In genomic region chr17:47830396-47830907, GRCh38 we compare ENCODE assay signal across 7 cellular contexts. TPM values are rescaled to one million over a fixed set of nuclear protein-coding genes. Genes with fewer than 3 reads are reported as not detected.
DNase-seq lines count a peak whose midpoint lies in the region; ATAC-seq lines count a peak whose summit lies in the region.

No MANE protein-coding gene starts in this region.

- H3K27me3 ChIP-seq in HUES6 (ENCODE audit: control insufficient read depth, insufficient read depth, low read length): no peaks in the 10 kb centered on the region

- H3K27ac ChIP-seq in HUES6 (ENCODE audit: low read depth, low read length): no peak overlapping the region

- H3K9me3 ChIP-seq in HUES6 (ENCODE audit: control insufficient read depth, insufficient read depth, low read depth, low read length) (no peaks in the 10 kb centered on the region), iPS-18c (ENCODE audit: control insufficient read depth, insufficient read depth, low read length) (no peaks in the 10 kb centered on the region)

- H3K9me3 Mint-ChIP-seq in activated T-helper 17 cell treated with anti-CD3 and anti-CD28 coated beads, Interleukin-2, amount 50 U/mL, for 72 hours: no peaks in the 10 kb centered on the region
- H3K9me3 Mint-ChIP-seq in stimulated activated naive CD8-positive, alpha-beta T cell treated with anti-CD3 and anti-CD28 coated beads, Interleukin-15, amount 100 ng/mL, for 72 hours: no peaks in the 10 kb centered on the region

- peak overlapping the region; percentile 98 for H3K4me3 Mint-ChIP-seq in activated T-helper 17 cell treated with anti-CD3 and anti-CD28 coated beads, Interleukin-2, amount 50 U/mL, for 72 hours
- H3K4me3 Mint-ChIP-seq in stimulated activated naive CD8-positive, alpha-beta T cell treated with anti-CD3 and anti-CD28 coated beads, Interleukin-15, amount 100 ng/mL, for 72 hours: peak overlapping the region; percentile 93

- no peak for DNase-seq in stimulated activated naive CD8-positive, alpha-beta T cell treated with anti-CD3 and anti-CD28 coated beads, Interleukin-15, amount 100 ng/mL, for 72 hours

- peak overlapping the region; percentile 96 for H3K27ac Mint-ChIP-seq in activated T-helper 17 cell treated with anti-CD3 and anti-CD28 coated beads, Interleukin-2, amount 50 U/mL, for 72 hours
- H3K27ac Mint-ChIP-seq in stimulated activated naive CD8-positive, alpha-beta T cell treated with anti-CD3 and anti-CD28 coated beads, Interleukin-15, amount 100 ng/mL, for 72 hours: peak overlapping the region; percentile 76 to 79

- ATAC-seq in activated T-helper 17 cell treated with anti-CD3 and anti-CD28 coated beads, Interleukin-2, amount 50 U/mL, for 72 hours (replicated peaks): no peak
- no peak for ATAC-seq in stimulated activated naive CD8-positive, alpha-beta T cell treated with anti-CD3 and anti-CD28 coated beads, Interleukin-15, amount 100 ng/mL, for 72 hours
- no peak for ATAC-seq in HG03175 (IDR thresholded peaks at IDR 0.05; ENCODE audit: unreplicated experiment)
- no peak for ATAC-seq in HG03442 (IDR thresholded peaks at IDR 0.05; ENCODE audit: unreplicated experiment)
- ATAC-seq in GM21529 (IDR thresholded peaks at IDR 0.05; ENCODE audit: unreplicated experiment): no peak

- no peak overlapping the region for H3K9ac ChIP-seq in HUES6 (ENCODE audit: low read length)

- peaks cover 6% of the 10 kb centered on the region; the same call in 1 of the 2 replicates for H3K4me1 ChIP-seq in HUES6 (ENCODE audit: control insufficient read depth, insufficient read depth, low read length)

- H3K4me1 Mint-ChIP-seq in activated T-helper 17 cell treated with anti-CD3 and anti-CD28 coated beads, Interleukin-2, amount 50 U/mL, for 72 hours: peaks cover 34% of the 10 kb centered on the region
- peaks cover 52% of the 10 kb centered on the region for H3K4me1 Mint-ChIP-seq in stimulated activated naive CD8-positive, alpha-beta T cell treated with anti-CD3 and anti-CD28 coated beads, Interleukin-15, amount 100 ng/mL, for 72 hours

- H3K36me3 Mint-ChIP-seq in activated T-helper 17 cell treated with anti-CD3 and anti-CD28 coated beads, Interleukin-2, amount 50 U/mL, for 72 hours (ENCODE audit: low read depth): peaks cover 56% of the 10 kb centered on the region

- H3K27me3 Mint-ChIP-seq in activated T-helper 17 cell treated with anti-CD3 and anti-CD28 coated beads, Interleukin-2, amount 50 U/mL, for 72 hours: no peaks in the 10 kb centered on the region
- no peaks in the 10 kb centered on the region for H3K27me3 Mint-ChIP-seq in stimulated activated naive CD8-positive, alpha-beta T cell treated with anti-CD3 and anti-CD28 coated beads, Interleukin-15, amount 100 ng/mL, for 72 hours

- peaks cover 29% of the 10 kb centered on the region for H3K36me3 ChIP-seq in HUES6 (ENCODE audit: control insufficient read depth, insufficient read depth, low read length)

- peak overlapping the region; percentile 96 for H3K4me3 ChIP-seq in HUES6 (ENCODE audit: low read depth, low read length)
- H3K4me3 ChIP-seq in iPS-18c (ENCODE audit: insufficient read depth, low read depth, low read length): peak overlapping the region; percentile 86

RNA-seq across cellular contexts. Expression of gene MRPL10, which starts 0.9 kb away (rescaled TPM):
- total RNA-seq in activated T-helper 17 cell treated with anti-CD3 and anti-CD28 coated beads, Interleukin-2, amount 50 U/mL, for 72 hours: 10 to 100 TPM; 58.0 to 58.8 TPM

RNA-seq across cellular contexts. Expression of gene LRRC46, which starts 1.0 kb away (rescaled TPM):
- under 1 TPM; 0.58 to 0.61 TPM for total RNA-seq in activated T-helper 17 cell treated with anti-CD3 and anti-CD28 coated beads, Interleukin-2, amount 50 U/mL, for 72 hours

RNA-seq across cellular contexts. Expression of gene OSBPL7, which starts 8.9 kb away (rescaled TPM):
- 10 to 100 TPM; 11.6 to 14.4 TPM for total RNA-seq in activated T-helper 17 cell treated with anti-CD3 and anti-CD28 coated beads, Interleukin-2, amount 50 U/mL, for 72 hours

RNA-seq across cellular contexts. Expression of gene SCRN2, which starts 10.6 kb away (rescaled TPM):
- total RNA-seq in activated T-helper 17 cell treated with anti-CD3 and anti-CD28 coated beads, Interleukin-2, amount 50 U/mL, for 72 hours: 10 to 100 TPM; 21.2 to 21.8 TPM

RNA-seq across cellular contexts. Expression of gene SP6, which starts 20.5 kb away (rescaled TPM):
- total RNA-seq in activated T-helper 17 cell treated with anti-CD3 and anti-CD28 coated beads, Interleukin-2, amount 50 U/mL, for 72 hours: under 1 TPM in 1 of 2 donors, not detected in 1; 0.21 TPM
